16 cellular contexts compared by ENCODE assay signal in genomic region chr11:114953039-114953438, GRCh38.
DNase-seq lines count a peak whose midpoint lies in the region; ATAC-seq and TF ChIP-seq lines count a peak whose summit lies in the region.
"Had no signal": no experiment of that assay in that cellular context is flagged by ENCODE, and none has a peak within 500 bp of the region (broad histone marks: within the 10 kb centered on the region; RNA-seq: fewer than 3 reads in every experiment).

No MANE protein-coding gene starts in this region.

- H3K9ac ChIP-seq in Karpas-422 (ENCODE audit: low read length): no peak overlapping the region
- H3K9ac ChIP-seq: parathyroid adenoma had no signal

- no peak overlapping the region for H2AFZ ChIP-seq in Karpas-422 (ENCODE audit: low read length)
- H2AFZ ChIP-seq: parathyroid adenoma had no signal

- no TSS peak for BruUV-seq in Panc1 (replicated peaks; lab: Mats Ljungman, UMichigan)

- no peaks in the 10 kb centered on the region for H3K9me2 ChIP-seq in Karpas-422 (replicated peaks; ENCODE audit: insufficient read depth, low read length)

- intact Hi-C loops in Panc1 (cut with micrococcal nuclease; ENCODE audit: unreplicated experiment): no loop called here

- peak; percentile 4 for DNase-seq in NCI-H1436 (lab: John Stamatoyannopoulos, UW)
- no peak for DNase-seq in NCI-H1436 treated with DMSO at 0.1 percent for 48 hours (lab: John Stamatoyannopoulos, UW)
- DNase-seq in Karpas-422: peak; percentile 63
- DNase-seq in Panc1 (ENCODE audit: low read depth, low spot score): no peak
- no peak for DNase-seq in nephron progenitor cell
- no peak for DNase-seq in dedifferentiated amniotic fluid mesenchymal stem cell (ENCODE audit: extremely low spot score)
- DNase-seq in AML-193 (lab: John Stamatoyannopoulos, UW): no peak
- DNase-seq: anterior cingulate cortex, dermis blood vessel endothelial cell, GOT3, NCI-H2029, tibial artery had no signal

- no peak overlapping the region for H3K4me2 ChIP-seq in Karpas-422 (ENCODE audit: low read depth, low read length, poor library complexity, severe bottlenecking)

- TF ChIP-seq CTCF in Panc1 (IDR thresholded peaks at IDR 0.05): peak; percentile 25; the same call in 1 of the 2 replicates
- TF ChIP-seq CTCF in nephron progenitor cell (IDR thresholded peaks at IDR 0.05): peak; percentile 14

- CTCF ChIA-PET in Panc1 (lab: Charles Lee): no interaction called here

- H4K20me1 ChIP-seq in Karpas-422 (ENCODE audit: insufficient read depth, low read depth, low read length): no peaks in the 10 kb centered on the region

- no peaks in the 10 kb centered on the region for H3K36me3 Mint-ChIP-seq in nephron progenitor cell (ENCODE audit: low read depth)

- no peak overlapping the region for H3K4me3 Mint-ChIP-seq in nephron progenitor cell
- H3K4me3 Mint-ChIP-seq: T-helper 2 cell treated with Interferon-gamma antibody and Interleukin-4, amounts not matched to agents 5 μg/mL and 100 μg/mL, for 36 hours had no signal

- peaks cover 29% of the 10 kb centered on the region for H3K4me1 Mint-ChIP-seq in nephron progenitor cell

- H3K27me3 ChIP-seq in Karpas-422 (ENCODE audit: low read length) (no peaks in the 10 kb centered on the region), Panc1 (ENCODE audit: control insufficient read depth, insufficient read depth, low read length) (no peaks in the 10 kb centered on the region)

- H3K27ac Mint-ChIP-seq in nephron progenitor cell: no peak overlapping the region
- H3K27ac Mint-ChIP-seq: activated T-helper 2 cell treated with anti-CD3 and anti-CD28 coated beads, Interferon-gamma antibody, Interleukin-2, Interleukin-4, amounts not matched to agents 10 μg/mL and 5 μg/mL and 100 μg/mL, durations not matched to agents 14 hours and 24 hours and 36 hours; T-helper 2 cell treated with Interferon-gamma antibody and Interleukin-4, amounts not matched to agents 5 μg/mL and 100 μg/mL, for 36 hours had no signal

- H3K9me3 Mint-ChIP-seq in nephron progenitor cell: peaks cover 14% of the 10 kb centered on the region
- H3K9me3 Mint-ChIP-seq: activated T-helper 2 cell treated with anti-CD3 and anti-CD28 coated beads, Interferon-gamma antibody, Interleukin-2, Interleukin-4, amounts not matched to agents 10 μg/mL and 5 μg/mL and 100 μg/mL, durations not matched to agents 14 hours and 24 hours and 36 hours; T-helper 2 cell treated with Interferon-gamma antibody and Interleukin-4, amounts not matched to agents 5 μg/mL and 100 μg/mL, for 36 hours had no signal

- H3K27me3 Mint-ChIP-seq in nephron progenitor cell (ENCODE audit: low read depth, poor library complexity): no peaks in the 10 kb centered on the region

- H3K9me3 ChIP-seq in Karpas-422 (ENCODE audit: low read length): no peaks in the 10 kb centered on the region
- H3K9me3 ChIP-seq in Panc1 (ENCODE audit: control insufficient read depth, insufficient read depth, low read depth, low read length): no peaks in the 10 kb centered on the region
- H3K9me3 ChIP-seq: tibial artery had no signal

- ATAC-seq in Panc1 (no peak), GM21360 (IDR thresholded peaks at IDR 0.05; ENCODE audit: unreplicated experiment) (no peak)

- H3K4me1 ChIP-seq in Karpas-422 (ENCODE audit: low read length) (peaks cover 4% of the 10 kb centered on the region), Panc1 (ENCODE audit: control insufficient read depth, insufficient read depth, low read length) (no peaks in the 10 kb centered on the region)
- H3K4me1 ChIP-seq: parathyroid adenoma, tibial artery had no signal

- POLR2A ChIA-PET in Panc1 (lab: Charles Lee): no interaction called here

- H3K36me3 ChIP-seq in Karpas-422 (ENCODE audit: insufficient read depth, low read length) (no peaks in the 10 kb centered on the region), Panc1 (ENCODE audit: control insufficient read depth, insufficient read depth, low read length) (no peaks in the 10 kb centered on the region)
- H3K36me3 ChIP-seq: tibial artery had no signal

- in situ Hi-C loops in Panc1 (cut with HindIII; ENCODE audit: low pct_unique_long_range_greater_than_20kb, low sequenced_read_pairs): no loop called here

- H3K4me3 ChIP-seq in Karpas-422 (ENCODE audit: low read length) (no peak overlapping the region), Panc1 (ENCODE audit: low read depth in 2 of 2, low read length in 2 of 2) (no peak overlapping the region)
- H3K4me3 ChIP-seq: tibial artery had no signal

- H3K27ac ChIP-seq in Karpas-422 (ENCODE audit: low read length): no peak overlapping the region
- no peak overlapping the region for H3K27ac ChIP-seq in Panc1 (ENCODE audit: low read length)
- H3K27ac ChIP-seq: parathyroid adenoma, tibial artery had no signal

- H3K79me2 ChIP-seq in Karpas-422 (ENCODE audit: low read length): no peaks in the 10 kb centered on the region
- H3K79me2 ChIP-seq: parathyroid adenoma had no signal

Comparison
In these comparisons a context has a peak if more than half of its experiments do, and no peak if none do; other contexts are left out.
1. DNase-seq: peak in NCI-H1436 (single experiment) and Karpas-422 (single experiment); none in NCI-H1436 treated with DMSO at 0.1 percent for 48 hours (single experiment), Panc1 (single experiment), nephron progenitor cell (single experiment), dedifferentiated amniotic fluid mesenchymal stem cell (single experiment) and AML-193 (0 of 2).